Comparison of ENCODE assay signal across 17 cellular contexts in genomic region chr1:91552596-91552995, GRCh38. TPM values are rescaled to one million over a fixed set of nuclear protein-coding genes. Genes with fewer than 3 reads are reported as not detected.
DNase-seq lines count a peak whose midpoint lies in the region; ATAC-seq, FAIRE-seq and TF ChIP-seq lines count a peak whose summit lies in the region.
"Had no signal": no experiment of that assay in that cellular context is flagged by ENCODE, and none has a peak within 500 bp of the region (broad histone marks: within the 10 kb centered on the region; RNA-seq: fewer than 3 reads in every experiment).

No MANE protein-coding gene starts in this region.

- WGBS in H1 (ENCODE audit: extremely low coverage in 1 of 2, insufficient coverage in 1 of 2, insufficient read length in 1 of 2, insufficient replicate concordance in 2 of 2, low coverage in 1 of 2, low lambda C conversion rate in 2 of 2, missing lambda C conversion rate in 1 of 2), 2 experiments = 73% methylated on average over 2 of the region's 2 CpGs; no CpG with 5 or more reads in 1 of the 2 experiments
- 92% methylated on average over 2 of the region's 2 CpGs for WGBS in suprapubic skin

- no peak for FAIRE-seq in H1 (lab: Jason Lieb, UNC)
- FAIRE-seq: GM12878, kidney had no signal

- no peak overlapping the region for H3K9ac ChIP-seq in H1 (replicated peaks in 1 of 4; ENCODE audit: extremely low read depth in 1 of 4, low read depth in 3 of 4, low read length in 3 of 4)

- H3K4me1 ChIP-seq in H1 (replicated peaks in 1 of 4; ENCODE audit: control insufficient read depth in 3 of 4, insufficient read depth in 4 of 4, low read length in 3 of 4) = no peaks in the 10 kb centered on the region
- peaks cover 38% of the 10 kb centered on the region for H3K4me1 ChIP-seq in suprapubic skin

- H2BK120ac ChIP-seq in H1 (replicated peaks; ENCODE audit: low read depth, low read length) = no peak overlapping the region

- TF ChIP-seq CTCF in H1 (IDR thresholded peaks at IDR 0.05; ENCODE audit: control extremely low read depth in 1 of 3, insufficient read depth in 1 of 3, low read depth in 1 of 3, low read length in 3 of 3) = no peak
- no peak for TF ChIP-seq CTCF in suprapubic skin (IDR thresholded peaks at IDR 0.05)
- TF ChIP-seq CTCF in endothelial cell (IDR thresholded peaks at IDR 0.05; ENCODE audit: unreplicated experiment) = no peak

- DNase-seq in activated naive CD4-positive, alpha-beta T cell treated with anti-CD3 and anti-CD28 coated beads, Interleukin-2, amount 10 ng/mL, durations not matched to agents 7 days and 5 days = no peak
- no peak for DNase-seq in activated naive CD4-positive, alpha-beta T cell treated with anti-CD3 and anti-CD28 coated beads for 36 hours
- DNase-seq in T-cell (no peak), H1 (ENCODE audit: low read depth in 1 of 2, low spot score in 2 of 2) (no peak), suprapubic skin (ENCODE audit: low spot score in 2 of 2) (no peak), endothelial cell (ENCODE audit: low spot score) (no peak), MV-4-11 (lab: John Stamatoyannopoulos, UW) (no peak)
- DNase-seq: foreskin melanocyte, kidney, NCI-H2227 treated with DMSO at 0.1 percent for 48 hours, NCI-H748 treated with DMSO at 0.1 percent for 48 hours, WERI-Rb-1 had no signal

- H3K4me3 Mint-ChIP-seq in activated naive CD4-positive, alpha-beta T cell treated with anti-CD3 and anti-CD28 coated beads, Interleukin-2, amount 10 ng/mL, durations not matched to agents 7 days and 5 days = no peak overlapping the region
- no peak overlapping the region for H3K4me3 Mint-ChIP-seq in activated naive CD4-positive, alpha-beta T cell treated with anti-CD3 and anti-CD28 coated beads for 36 hours
- H3K4me3 Mint-ChIP-seq in T-cell (no peak overlapping the region), endothelial cell (ENCODE audit: unreplicated experiment) (no peak overlapping the region)

- H2BK5ac ChIP-seq in H1 (ENCODE audit: low read depth, low read length) = no peak overlapping the region

- TF ChIP-seq POLR2A in H1 (IDR thresholded peaks at IDR 0.05; ENCODE audit: control extremely low read depth in 1 of 2, low read depth in 2 of 2, low read length in 2 of 2) (no peak), suprapubic skin (IDR thresholded peaks at IDR 0.05) (no peak)

- H3K4me1 Mint-ChIP-seq in activated naive CD4-positive, alpha-beta T cell treated with anti-CD3 and anti-CD28 coated beads, Interleukin-2, amount 10 ng/mL, durations not matched to agents 7 days and 5 days = peaks cover 100% of the 10 kb centered on the region
- peaks cover 77% of the 10 kb centered on the region for H3K4me1 Mint-ChIP-seq in activated naive CD4-positive, alpha-beta T cell treated with anti-CD3 and anti-CD28 coated beads for 36 hours (ENCODE audit: low read depth)
- H3K4me1 Mint-ChIP-seq in T-cell (peaks cover 67 to 99% (median 95%) of the 10 kb centered on the region in 3 donors), endothelial cell (ENCODE audit: unreplicated experiment) (peaks cover 61% of the 10 kb centered on the region)

- H3K36me3 ChIP-seq in H1 (ENCODE audit: control insufficient read depth in 2 of 4, insufficient read depth in 4 of 4, low read length in 3 of 4) (no peaks in the 10 kb centered on the region), suprapubic skin (no peaks in the 10 kb centered on the region)
- H3K36me3 ChIP-seq: right atrium auricular region, WERI-Rb-1 had no signal

- H4K8ac ChIP-seq in H1 (ENCODE audit: extremely low read depth, insufficient read depth, low read length) = no peak overlapping the region

- H3K9me3 ChIP-seq in H1 (ENCODE audit: insufficient read depth in 2 of 2, low read depth in 1 of 2, low read length in 1 of 2) = no peaks in the 10 kb centered on the region
- H3K9me3 ChIP-seq in suprapubic skin = no peaks in the 10 kb centered on the region
- H3K9me3 ChIP-seq: right atrium auricular region had no signal

- H3K79me1 ChIP-seq in H1 (ENCODE audit: low read depth, low read length) = no peaks in the 10 kb centered on the region

- no peak for TF ChIP-seq RAD21 in H1 (IDR thresholded peaks at IDR 0.05 in 1 of 2, conservative IDR thresholded peaks at IDR 0.05 in 1 of 2; ENCODE audit: low read depth in 2 of 2, low read length in 2 of 2)

- H3K56ac ChIP-seq in H1 (replicated peaks; ENCODE audit: insufficient read length, low read depth, low read length) = no peak overlapping the region

- H3K9me3 Mint-ChIP-seq in activated naive CD4-positive, alpha-beta T cell treated with anti-CD3 and anti-CD28 coated beads, Interleukin-2, amount 10 ng/mL, durations not matched to agents 7 days and 5 days = peaks cover 8% of the 10 kb centered on the region
- peaks cover 2% of the 10 kb centered on the region for H3K9me3 Mint-ChIP-seq in activated naive CD4-positive, alpha-beta T cell treated with anti-CD3 and anti-CD28 coated beads for 36 hours
- H3K9me3 Mint-ChIP-seq in T-cell = peaks cover 0 to 4% (median 2%) of the 10 kb centered on the region in 3 donors
- no peaks in the 10 kb centered on the region for H3K9me3 Mint-ChIP-seq in endothelial cell (ENCODE audit: unreplicated experiment)

- POLR2A ChIA-PET in T-cell (lab: Charles Lee) (no interaction called here), H1 (lab: Charles Lee; ENCODE audit: partially characterized antibody) (interaction anchor here (1.4 kb wide), 1 partner anchor 17 kb away, joined by 3 read pairs; no protein-coding TSS in a partner anchor)

- H3K14ac ChIP-seq in H1 (ENCODE audit: insufficient read length) = no peak overlapping the region

- no peak overlapping the region for H3K23ac ChIP-seq in H1 (ENCODE audit: insufficient read length)

- H2AK5ac ChIP-seq in H1 (ENCODE audit: low read depth, low read length) = no peak overlapping the region

- intact Hi-C loops in activated naive CD4-positive, alpha-beta T cell treated with anti-CD3 and anti-CD28 coated beads for 36 hours (cut with micrococcal nuclease) = loop anchor here (10.0 kb wide), 3 partner anchors 932 to 1918 kb away; partner anchors contain the start of genes GFI1 and LRRC8C

- CTCF ChIA-PET in activated naive CD4-positive, alpha-beta T cell treated with anti-CD3 and anti-CD28 coated beads, Interleukin-2, amount 10 ng/mL, durations not matched to agents 7 days and 5 days (lab: Charles Lee) = no interaction called here
- CTCF ChIA-PET in activated naive CD4-positive, alpha-beta T cell treated with anti-CD3 and anti-CD28 coated beads for 36 hours (lab: Charles Lee) = interaction anchor here (1.0 kb wide), 1 partner anchor 332 kb away, joined by 4 read pairs; no protein-coding TSS in a partner anchor
- CTCF ChIA-PET in T-cell (lab: Charles Lee) (no interaction called here), H1 (lab: Charles Lee; ENCODE audit: partially characterized antibody) (interaction anchor here (0.6 to 0.8 kb wide), 3 partner anchors 8 to 147 kb away, joined by 3 read pairs; no protein-coding TSS in a partner anchor)

- no peaks in the 10 kb centered on the region for H3K23me2 ChIP-seq in H1 (ENCODE audit: low read depth, low read length)

- H3K27me3 Mint-ChIP-seq in activated naive CD4-positive, alpha-beta T cell treated with anti-CD3 and anti-CD28 coated beads, Interleukin-2, amount 10 ng/mL, durations not matched to agents 7 days and 5 days = no peaks in the 10 kb centered on the region
- no peaks in the 10 kb centered on the region for H3K27me3 Mint-ChIP-seq in activated naive CD4-positive, alpha-beta T cell treated with anti-CD3 and anti-CD28 coated beads for 36 hours (ENCODE audit: low read depth)
- H3K27me3 Mint-ChIP-seq in T-cell (no peaks in the 10 kb centered on the region), endothelial cell (ENCODE audit: unreplicated experiment) (peaks cover 2% of the 10 kb centered on the region)

- no peak overlapping the region for H3K4me2 ChIP-seq in H1 (ENCODE audit: insufficient read depth in 1 of 2, low read depth in 2 of 2, low read length in 2 of 2)

- H3K18ac ChIP-seq in H1 (ENCODE audit: extremely low read depth, low read length) = no peak overlapping the region

- no peaks in the 10 kb centered on the region for H4K20me1 ChIP-seq in H1 (replicated peaks in 1 of 2; ENCODE audit: control insufficient read depth in 1 of 2, insufficient read depth in 2 of 2, low read length in 2 of 2)

- no peak overlapping the region for H3K27ac ChIP-seq in H1 (ENCODE audit: low read depth, low read length)
- peak overlapping the region; percentile 30 for H3K27ac ChIP-seq in suprapubic skin
- H3K27ac ChIP-seq: dorsolateral prefrontal cortex, WERI-Rb-1 had no signal

- no peaks in the 10 kb centered on the region for H3K27me3 ChIP-seq in H1 (replicated peaks in 1 of 4; ENCODE audit: control insufficient read depth in 3 of 4, extremely low read depth in 1 of 4, insufficient read depth in 3 of 4, low read length in 3 of 4)
- H3K27me3 ChIP-seq in suprapubic skin = no peaks in the 10 kb centered on the region
- H3K27me3 ChIP-seq: right atrium auricular region had no signal

- H3K4ac ChIP-seq in H1 (replicated peaks; ENCODE audit: insufficient read length, low read depth, low read length) = no peak overlapping the region

- H3K36me3 Mint-ChIP-seq in activated naive CD4-positive, alpha-beta T cell treated with anti-CD3 and anti-CD28 coated beads, Interleukin-2, amount 10 ng/mL, durations not matched to agents 7 days and 5 days = peaks cover 31% of the 10 kb centered on the region
- no peaks in the 10 kb centered on the region for H3K36me3 Mint-ChIP-seq in activated naive CD4-positive, alpha-beta T cell treated with anti-CD3 and anti-CD28 coated beads for 36 hours (ENCODE audit: low read depth)
- H3K36me3 Mint-ChIP-seq in T-cell (no peaks in the 10 kb centered on the region), endothelial cell (ENCODE audit: low read depth, unreplicated experiment) (no peaks in the 10 kb centered on the region)

- no peak overlapping the region for H2BK12ac ChIP-seq in H1 (ENCODE audit: low read depth, low read length)

- peak overlapping the region; percentile 12 for H3K27ac Mint-ChIP-seq in activated naive CD4-positive, alpha-beta T cell treated with anti-CD3 and anti-CD28 coated beads, Interleukin-2, amount 10 ng/mL, durations not matched to agents 7 days and 5 days
- no peak overlapping the region for H3K27ac Mint-ChIP-seq in activated naive CD4-positive, alpha-beta T cell treated with anti-CD3 and anti-CD28 coated beads for 36 hours
- H3K27ac Mint-ChIP-seq in T-cell (peak overlapping the region; percentile 88 to 90), endothelial cell (ENCODE audit: unreplicated experiment) (no peak overlapping the region)

- H3K4me3 ChIP-seq in H1 (ENCODE audit: extremely low read depth in 1 of 4, insufficient read depth in 2 of 4, low read depth in 3 of 4, low read length in 4 of 4) = no peak overlapping the region
- no peak overlapping the region for H3K4me3 ChIP-seq in suprapubic skin
- H3K4me3 ChIP-seq: dorsolateral prefrontal cortex, GM12878, lung, right atrium auricular region had no signal

- ATAC-seq in T-cell (replicated peaks in 1 of 4) = no peak
- no peak for ATAC-seq in GM19324 (IDR thresholded peaks at IDR 0.05; ENCODE audit: low FRiP score, unreplicated experiment)
- ATAC-seq: GM12878 had no signal

- no peak overlapping the region for H4K5ac ChIP-seq in H1 (ENCODE audit: insufficient read length, low read depth, low read length)

- H2BK20ac ChIP-seq in H1 (ENCODE audit: low read length) = no peak overlapping the region

- H2BK15ac ChIP-seq in H1 (ENCODE audit: low read length) = no peak overlapping the region

- no peak overlapping the region for H4K91ac ChIP-seq in H1 (replicated peaks; ENCODE audit: insufficient read length, low read length)

- no peaks in the 10 kb centered on the region for H3K79me2 ChIP-seq in H1 (ENCODE audit: control insufficient read depth in 1 of 2, insufficient read depth in 2 of 2, low read length in 2 of 2)

- H2AFZ ChIP-seq in H1 (ENCODE audit: low read length) = peak overlapping the region; percentile 45; the same call in 1 of the 2 replicates

- TF ChIP-seq EP300 in H1 (IDR thresholded peaks at IDR 0.05; ENCODE audit: borderline replicate concordance in 1 of 2, low read depth in 2 of 2, low read length in 2 of 2) (no peak), suprapubic skin (IDR thresholded peaks at IDR 0.05) (no peak)

RNA-seq across cellular contexts. Expression of gene CDC7, which starts 51.9 kb away (rescaled TPM):
- 10 to 100 TPM; 27.0 TPM for total RNA-seq in activated naive CD4-positive, alpha-beta T cell treated with anti-CD3 and anti-CD28 coated beads for 36 hours
- total RNA-seq in T-cell (1 to 10 TPM; 3.1 to 6.9 (median 6.3) TPM), suprapubic skin (1 to 10 TPM in 3 of 4 donors, under 1 TPM in 1; 0.47 to 5.4 (median 2.3) TPM), endothelial cell (ENCODE audit: unreplicated experiment) (21.3 TPM)
- 34.4 and 36.4 TPM in 2 replicates for total RNA-seq in H1 (2021; fragmentation: NEBNext Ultra II Directional; extraction: Animal tissue kit (Norgen Biotek cat#: 25700))
- polyA plus RNA-seq in H1 (2011; rRNA removed) = 7.7 and 12.2 TPM in 2 replicates
- polyA plus RNA-seq in H1 (2011; cell fraction: cytosol; rRNA removed) = 20.2 TPM
- polyA plus RNA-seq in H1 (2011; cell fraction: nucleus; rRNA removed) = 16.7 TPM
- polyA plus RNA-seq in H1 (2012, experiment 1 of 2) = 18.4 to 31.0 TPM (median 25.6 TPM) in 4 replicates
- polyA plus RNA-seq in H1 (2012, experiment 2 of 2) = 1.8 TPM
- 23.8 TPM for polyA plus RNA-seq in H1 (2013, experiment 1 of 2)
- polyA plus RNA-seq in H1 (2013, experiment 2 of 2) = 25.8 TPM
- polyA minus RNA-seq in H1 (2011; rRNA and poly(A)+ RNA removed) = 27.0 and 51.1 TPM in 2 replicates
- 36.6 TPM for polyA minus RNA-seq in H1 (2011; cell fraction: cytosol; rRNA and poly(A)+ RNA removed)
- 24.2 TPM for polyA minus RNA-seq in H1 (2011; cell fraction: nucleus; rRNA and poly(A)+ RNA removed)

Comparison
In these comparisons a context has a peak if more than half of its experiments do, and no peak if none do; other contexts are left out.
1. H3K27ac Mint-ChIP-seq: peak in activated naive CD4-positive, alpha-beta T cell treated with anti-CD3 and anti-CD28 coated beads, Interleukin-2, amount 10 ng/mL, durations not matched to agents 7 days and 5 days (single experiment) and T-cell (2 of 2); none in activated naive CD4-positive, alpha-beta T cell treated with anti-CD3 and anti-CD28 coated beads for 36 hours (single experiment) and endothelial cell (single experiment).
2. CTCF ChIA-PET loops: an anchor here in activated naive CD4-positive, alpha-beta T cell treated with anti-CD3 and anti-CD28 coated beads for 36 hours (1.0 kb wide) and H1 (0.6 to 0.8 kb wide); none called in activated naive CD4-positive, alpha-beta T cell treated with anti-CD3 and anti-CD28 coated beads, Interleukin-2, amount 10 ng/mL, durations not matched to agents 7 days and 5 days and T-cell.